Comparison of ENCODE assay signal across 8 cellular contexts in the genomic region with DNA sequence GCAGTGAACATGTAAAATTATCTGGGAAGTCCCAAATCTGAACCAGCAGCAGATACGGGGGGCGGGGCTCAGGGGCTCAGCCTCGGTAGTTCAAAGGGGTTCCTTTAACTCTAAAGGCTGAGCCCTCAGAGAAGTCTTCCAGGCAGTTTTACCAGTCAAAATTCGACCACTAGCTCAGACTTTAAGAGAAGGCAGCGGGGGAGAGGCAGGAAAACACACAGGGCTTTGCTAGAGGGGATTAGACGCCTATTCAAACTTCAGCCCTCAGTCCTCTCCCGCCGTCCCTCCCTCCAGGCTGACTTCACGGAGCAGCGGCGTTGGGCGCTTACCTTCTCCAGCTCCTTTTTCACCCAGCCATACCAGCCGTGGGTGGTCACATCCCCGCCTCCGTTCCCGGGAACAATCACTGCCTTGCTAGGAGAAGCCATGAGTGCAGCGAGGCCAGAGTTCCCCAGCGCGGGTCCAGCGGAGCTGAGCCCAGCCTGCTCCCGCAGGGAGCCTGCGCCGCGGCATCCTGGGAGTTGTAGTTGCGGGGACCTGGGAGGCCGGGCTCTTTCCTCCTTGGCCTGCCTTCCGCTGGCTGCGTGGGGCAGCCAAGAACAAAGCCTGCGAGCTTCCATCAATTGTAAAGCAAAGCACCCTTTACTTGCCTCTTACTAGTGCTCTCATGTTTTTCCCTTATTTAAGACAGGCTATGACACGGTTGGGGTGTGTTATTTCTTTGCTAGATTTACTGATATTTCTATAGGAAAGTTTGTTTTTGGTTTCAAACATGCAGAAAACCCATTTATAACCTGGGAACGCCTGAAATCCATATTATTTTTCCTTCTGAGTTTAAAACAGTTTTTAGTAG. TPM values are rescaled to one million over a fixed set of nuclear protein-coding genes. Genes with fewer than 3 reads are reported as not detected.
DNase-seq lines count a peak whose midpoint lies in the region; ATAC-seq, FAIRE-seq and TF ChIP-seq lines count a peak whose summit lies in the region.

RBBP9 (minus strand) TSS at position 486 of the 853 bp plus-strand sequence; CDS start at position 428, 58 bp downstream.

- peaks cover 2 to 13% (median 9%) of the 10 kb centered on the region in 4 experiments; a peak in 5 of 8 replicates for H3K36me3 ChIP-seq in H1 (ENCODE audit: control insufficient read depth in 2 of 4, insufficient read depth in 4 of 4, low read length in 3 of 4)
- no peaks in the 10 kb centered on the region for H3K36me3 ChIP-seq in mesendoderm (ENCODE audit: control insufficient read depth, insufficient read depth, low read length)

- peak within 1 kb of the TSS; percentile 98 for H4K5ac ChIP-seq in H1 (ENCODE audit: insufficient read length, low read depth, low read length)
- H4K5ac ChIP-seq in mesendoderm (ENCODE audit: low read length): no peak within 1 kb of the TSS

- peak within 1 kb of the TSS; percentile 46 for H3K27ac ChIP-seq in H1 (ENCODE audit: low read depth, low read length)
- peak within 1 kb of the TSS; percentile 61 for H3K27ac ChIP-seq in mesendoderm (ENCODE audit: low read depth, low read length)

- H2AFZ ChIP-seq in H1 (ENCODE audit: low read length): peak within 1 kb of the TSS; percentile 95

- peak within 1 kb of the TSS; percentile 86 for H2BK12ac ChIP-seq in H1 (ENCODE audit: low read depth, low read length)

- H3K23me2 ChIP-seq in H1 (ENCODE audit: low read depth, low read length): no peaks in the 10 kb centered on the region

- H3K79me1 ChIP-seq in H1 (ENCODE audit: low read depth, low read length) (no peaks in the 10 kb centered on the region), mesendoderm (ENCODE audit: low read length) (no peaks in the 10 kb centered on the region)

- TF ChIP-seq POLR2A in H1 (IDR thresholded peaks at IDR 0.05; ENCODE audit: control extremely low read depth in 1 of 2, low read depth in 2 of 2, low read length in 2 of 2): peak; percentile 75 to 84

- no peaks in the 10 kb centered on the region for H3K9me3 ChIP-seq in H1 (ENCODE audit: insufficient read depth in 2 of 2, low read depth in 1 of 2, low read length in 1 of 2)

- H4K8ac ChIP-seq in H1 (ENCODE audit: extremely low read depth, insufficient read depth, low read length) (peak within 1 kb of the TSS; percentile 91), mesendoderm (ENCODE audit: low read depth, low read length) (peak within 1 kb of the TSS; percentile 69)

- CTCF ChIA-PET in H1 (lab: Charles Lee; ENCODE audit: partially characterized antibody): interaction anchor here (0.7 to 1.5 kb wide), 6 partner anchors 11 to 116 kb away, joined by 3 to 5 read pairs (median 4); partner anchors contain the start of genes DZANK1, POLR3F and SEC23B

- no peak for TF ChIP-seq CTCF in H1 (IDR thresholded peaks at IDR 0.05; ENCODE audit: control extremely low read depth in 1 of 3, insufficient read depth in 1 of 3, low read depth in 1 of 3, low read length in 3 of 3)

- H3K4me2 ChIP-seq in H1 (ENCODE audit: insufficient read depth in 1 of 2, low read depth in 2 of 2, low read length in 2 of 2) (peak within 1 kb of the TSS; percentile 51 to 73), mesendoderm (ENCODE audit: low read length) (peak within 1 kb of the TSS; percentile 17)

- H4K91ac ChIP-seq in H1 (replicated peaks; ENCODE audit: insufficient read length, low read length): peak within 1 kb of the TSS; percentile 30

- H3K14ac ChIP-seq in H1 (ENCODE audit: insufficient read length): no peak within 1 kb of the TSS

- no peak within 1 kb of the TSS for H2BK20ac ChIP-seq in H1 (ENCODE audit: low read length)

- peak within 1 kb of the TSS; percentile 16 for H3K56ac ChIP-seq in H1 (replicated peaks; ENCODE audit: insufficient read length, low read depth, low read length)
- peak within 1 kb of the TSS; percentile 99 for H3K56ac ChIP-seq in mesendoderm (ENCODE audit: low read length)

- H3K4ac ChIP-seq in H1 (replicated peaks; ENCODE audit: insufficient read length, low read depth, low read length): no peak within 1 kb of the TSS
- H3K4ac ChIP-seq in mesendoderm (ENCODE audit: low read depth, low read length): no peak within 1 kb of the TSS

- H3K18ac ChIP-seq in H1 (ENCODE audit: extremely low read depth, low read length) (peak within 1 kb of the TSS; percentile 92), mesendoderm (ENCODE audit: low read length) (no peak within 1 kb of the TSS)

- H3K23ac ChIP-seq in H1 (ENCODE audit: insufficient read length): no peak within 1 kb of the TSS
- no peak within 1 kb of the TSS for H3K23ac ChIP-seq in mesendoderm (ENCODE audit: low read length)

- peak within 1 kb of the TSS; percentile 78 to 98 (median 94) for H3K4me3 ChIP-seq in H1 (ENCODE audit: extremely low read depth in 1 of 4, insufficient read depth in 2 of 4, low read depth in 3 of 4, low read length in 4 of 4)
- peak within 1 kb of the TSS; percentile 83 for H3K4me3 ChIP-seq in mesendoderm (ENCODE audit: low read length)

- peaks cover 0 to 2% of the 10 kb centered on the region in 2 experiments for H4K20me1 ChIP-seq in H1 (replicated peaks in 1 of 2; ENCODE audit: control insufficient read depth in 1 of 2, insufficient read depth in 2 of 2, low read length in 2 of 2)

- H2BK15ac ChIP-seq in H1 (ENCODE audit: low read length) (no peak within 1 kb of the TSS; the same call in 1 of the 2 replicates), mesendoderm (replicated peaks; ENCODE audit: low read depth) (no peak within 1 kb of the TSS)

- FAIRE-seq in H1 (lab: Jason Lieb, UNC): no peak

- H3K4me1 ChIP-seq in H1 (replicated peaks in 1 of 4; ENCODE audit: control insufficient read depth in 3 of 4, insufficient read depth in 4 of 4, low read length in 3 of 4) (peaks cover 0 to 3% (median 0%) of the 10 kb centered on the region in 4 experiments; a peak in 1 of 7 replicates), mesendoderm (ENCODE audit: control insufficient read depth, low read depth, low read length) (no peaks in the 10 kb centered on the region)

- ATAC-seq in GM19455 (IDR thresholded peaks at IDR 0.05; ENCODE audit: unreplicated experiment): peak; percentile 98

- H2AK5ac ChIP-seq in H1 (ENCODE audit: low read depth, low read length) (no peak within 1 kb of the TSS), mesendoderm (ENCODE audit: low read length) (no peak within 1 kb of the TSS)

- DNase-seq in CMK (ENCODE audit: low read depth) (peak; percentile 30), HK-2 (ENCODE audit: unreplicated experiment) (peak; percentile 89), NOMO-1 (lab: John Stamatoyannopoulos, UW; ENCODE audit: unreplicated experiment in 2 of 2) (peak; percentile 70 to 85), H1 (ENCODE audit: low read depth in 1 of 2, low spot score in 2 of 2) (peak; percentile 71 to 90), mesendoderm (peak; percentile 92)
- DNase-seq in activated CD8-positive, alpha-beta memory T cell treated with anti-CD3 and anti-CD28 coated beads for 4 hours (ENCODE audit: low read depth in 2 of 2): peak; percentile 32 to 47
- peak; percentile 54 for DNase-seq in stimulated activated CD8-positive, alpha-beta memory T cell treated with anti-CD3 and anti-CD28 coated beads, Interleukin-12 subunit alpha, Interleukin-12 subunit beta, amount 100 ng/mL, for 4 hours (ENCODE audit: low read depth)

- H2BK120ac ChIP-seq in H1 (replicated peaks; ENCODE audit: low read depth, low read length): no peak within 1 kb of the TSS
- no peak within 1 kb of the TSS for H2BK120ac ChIP-seq in mesendoderm (ENCODE audit: low read depth, low read length)

- TF ChIP-seq RAD21 in H1 (IDR thresholded peaks at IDR 0.05 in 1 of 2, conservative IDR thresholded peaks at IDR 0.05 in 1 of 2; ENCODE audit: low read depth in 2 of 2, low read length in 2 of 2): no peak

- 4% methylated on average over 31 of the region's 31 CpGs; no CpG with 5 or more reads in 1 of the 2 experiments for WGBS in H1 (ENCODE audit: extremely low coverage in 1 of 2, insufficient coverage in 1 of 2, insufficient read length in 1 of 2, insufficient replicate concordance in 2 of 2, low coverage in 1 of 2, low lambda C conversion rate in 2 of 2, missing lambda C conversion rate in 1 of 2), 2 experiments
- WGBS in mesendoderm (ENCODE audit: extremely low coverage, insufficient coverage, low lambda C conversion rate): no CpG with 5 or more reads among the region's 31 CpGs

- no peak for TF ChIP-seq EP300 in H1 (IDR thresholded peaks at IDR 0.05; ENCODE audit: borderline replicate concordance in 1 of 2, low read depth in 2 of 2, low read length in 2 of 2)

- H3K9ac ChIP-seq in H1 (replicated peaks in 1 of 4; ENCODE audit: extremely low read depth in 1 of 4, low read depth in 3 of 4, low read length in 3 of 4) (peak within 1 kb of the TSS; percentile 65 to 85 (median 74)), mesendoderm (ENCODE audit: low read length) (peak within 1 kb of the TSS; percentile 87)

- H3K79me2 ChIP-seq in H1 (ENCODE audit: control insufficient read depth in 1 of 2, insufficient read depth in 2 of 2, low read length in 2 of 2): peaks cover 0 to 8% of the 10 kb centered on the region in 2 experiments; a peak in 1 of 4 replicates
- H3K79me2 ChIP-seq in mesendoderm (ENCODE audit: control insufficient read depth, insufficient read depth, low read length): no peaks in the 10 kb centered on the region

- H2BK5ac ChIP-seq in H1 (ENCODE audit: low read depth, low read length): 0 out of 2 replicates have a peak within 1 kb of the TSS, but pooled peaks have one; percentile 69
- peak within 1 kb of the TSS; percentile 40 for H2BK5ac ChIP-seq in mesendoderm (ENCODE audit: low read length)

- H3K27me3 ChIP-seq in H1 (replicated peaks in 1 of 4; ENCODE audit: control insufficient read depth in 3 of 4, extremely low read depth in 1 of 4, insufficient read depth in 3 of 4, low read length in 3 of 4) (no peaks in the 10 kb centered on the region), mesendoderm (ENCODE audit: insufficient read depth, low read length, poor library complexity) (no peaks in the 10 kb centered on the region)

- POLR2A ChIA-PET in H1 (lab: Charles Lee; ENCODE audit: partially characterized antibody): interaction anchor here (0.6 to 4.2 kb wide), 9 partner anchors 11 to 92 kb away, joined by 3 to 55 read pairs (median 3); partner anchors contain the start of genes DZANK1, POLR3F, SEC23B and SMIM26

TF ChIP-seq in H1, 55 proteins besides CTCF, POLR2A, EP300 and RAD21 (continues in another document):
- no peak for TF ChIP-seq HDAC6 (IDR thresholded peaks at IDR 0.05; ENCODE audit: low read depth, low read length)
- peak; percentile 89 for TF ChIP-seq TAF1 (IDR thresholded peaks at IDR 0.05; ENCODE audit: low read depth, low read length)
- TF ChIP-seq SUZ12 (IDR thresholded peaks at IDR 0.05; ENCODE audit: low read length): no peak

RNA-seq across cellular contexts. Expression of gene RBBP9, which starts in this region (rescaled TPM):
- total RNA-seq in H1 (2021; fragmentation: NEBNext Ultra II Directional; extraction: Animal tissue kit (Norgen Biotek cat#: 25700)): 13.5 and 15.1 TPM in 2 replicates
- 5.7 and 9.5 TPM in 2 replicates for polyA plus RNA-seq in H1 (2011; rRNA removed)
- polyA plus RNA-seq in H1 (2011; cell fraction: cytosol; rRNA removed): 11.5 TPM
- 5.4 TPM for polyA plus RNA-seq in H1 (2011; cell fraction: nucleus; rRNA removed)
- polyA plus RNA-seq in H1 (2012, experiment 1 of 2): 7.5 to 11.1 TPM (median 9.9 TPM) in 4 replicates
- polyA plus RNA-seq in H1 (2012, experiment 2 of 2): 2.8 TPM
- polyA plus RNA-seq in H1 (2013, experiment 1 of 2): 8.4 TPM
- 8.1 TPM for polyA plus RNA-seq in H1 (2013, experiment 2 of 2)
- polyA minus RNA-seq in H1 (2011; rRNA and poly(A)+ RNA removed): 33.1 and 57.5 TPM in 2 replicates
- 10.3 TPM for polyA minus RNA-seq in H1 (2011; cell fraction: cytosol; rRNA and poly(A)+ RNA removed)
- 13.1 TPM for polyA minus RNA-seq in H1 (2011; cell fraction: nucleus; rRNA and poly(A)+ RNA removed)
- 8.6 TPM for polyA plus RNA-seq in mesendoderm (2013, experiment 1 of 2)
- polyA plus RNA-seq in mesendoderm (2013, experiment 2 of 2): 9.3 TPM

Comparison
In these comparisons a context has a peak if more than half of its experiments do, and no peak if none do; other contexts are left out.
1. Peak in every context shown above with its lines: DNase-seq, ATAC-seq, H3K4me3 ChIP-seq and H3K27ac ChIP-seq.
2. DNase-seq: peak in every context shown above with its lines; median percentile 92 in mesendoderm; 89 in HK-2; 80 in H1; 78 in NOMO-1; 54 in stimulated activated CD8-positive, alpha-beta memory T cell treated with anti-CD3 and anti-CD28 coated beads, Interleukin-12 subunit alpha, Interleukin-12 subunit beta, amount 100 ng/mL, for 4 hours; 40 in activated CD8-positive, alpha-beta memory T cell treated with anti-CD3 and anti-CD28 coated beads for 4 hours; 30 in CMK.